8 cellular contexts compared by ENCODE assay signal in genomic region chr11:36289226-36289852, GRCh38. TPM values are rescaled to one million over a fixed set of nuclear protein-coding genes. Genes with fewer than 3 reads are reported as not detected.
DNase-seq lines count a peak whose midpoint lies in the region; ATAC-seq and TF ChIP-seq lines count a peak whose summit lies in the region.

Gene COMMD9 (minus strand): TSS chr11:36289424. CDS start chr11:36289412, 12 bp downstream.

- DNase-seq in BJ (ENCODE audit: low read depth) (peak; percentile 59), NCI-H526 treated with DMSO at 0.1 percent for 48 hours (lab: John Stamatoyannopoulos, UW) (peak; percentile 92), cortex of kidney (lab: John Stamatoyannopoulos, UW) (peak; percentile 71), left colon (peak; percentile 95 to 96)
- peak; percentile 96 for DNase-seq in activated CD4-positive, alpha-beta T cell treated with anti-CD3 and anti-CD28 coated beads, Interleukin-2, amount 10 ng/mL, durations not matched to agents 7 days and 5 days
- DNase-seq in stimulated activated CD4-positive, alpha-beta T cell treated with anti-CD3 and anti-CD28 coated beads, Interleukin-1b, Interleukin-23, amount 100 ng/mL, for 48 hours = peak; percentile 96

- H3K4me3 Mint-ChIP-seq in activated CD4-positive, alpha-beta T cell treated with anti-CD3 and anti-CD28 coated beads, Interleukin-2, amount 10 ng/mL, durations not matched to agents 7 days and 5 days = peak within 1 kb of the TSS; percentile 94

- H3K27me3 Mint-ChIP-seq in activated CD4-positive, alpha-beta T cell treated with anti-CD3 and anti-CD28 coated beads, Interleukin-2, amount 10 ng/mL, durations not matched to agents 7 days and 5 days = no peaks in the 10 kb centered on the region

- peaks cover 28% of the 10 kb centered on the region for H3K4me1 Mint-ChIP-seq in activated CD4-positive, alpha-beta T cell treated with anti-CD3 and anti-CD28 coated beads, Interleukin-2, amount 10 ng/mL, durations not matched to agents 7 days and 5 days

- H3K27ac Mint-ChIP-seq in activated CD4-positive, alpha-beta T cell treated with anti-CD3 and anti-CD28 coated beads, Interleukin-2, amount 10 ng/mL, durations not matched to agents 7 days and 5 days = peak within 1 kb of the TSS; percentile 92

- peak within 1 kb of the TSS; percentile 69 for H3K4me3 ChIP-seq in BJ (ENCODE audit: low read depth, low read length)

- no peaks in the 10 kb centered on the region for H3K27me3 ChIP-seq in BJ (ENCODE audit: control insufficient read depth, insufficient read depth, low read length)

- POLR2A ChIA-PET in BJ (lab: Charles Lee) = no interaction called here
- POLR2A ChIA-PET in activated CD4-positive, alpha-beta T cell treated with anti-CD3 and anti-CD28 coated beads, Interleukin-2, amount 10 ng/mL, durations not matched to agents 7 days and 5 days (lab: Charles Lee) = interaction anchor here (0.6 kb wide), 1 partner anchor 494 kb away, joined by 3 read pairs; no protein-coding TSS in a partner anchor

- intact Hi-C loops in left colon (cut with DNase I, micrococcal nuclease) = no loop called here

- no peaks in the 10 kb centered on the region for H3K36me3 ChIP-seq in BJ (ENCODE audit: control insufficient read depth, insufficient read depth, low read length)

- no peaks in the 10 kb centered on the region for H3K9me3 Mint-ChIP-seq in activated CD4-positive, alpha-beta T cell treated with anti-CD3 and anti-CD28 coated beads, Interleukin-2, amount 10 ng/mL, durations not matched to agents 7 days and 5 days

- no peak for TF ChIP-seq CTCF in BJ (IDR thresholded peaks at IDR 0.05; ENCODE audit: insufficient read depth, low read depth, low read length)

- ATAC-seq in GM19324 (IDR thresholded peaks at IDR 0.05; ENCODE audit: low FRiP score, unreplicated experiment) (peak; percentile 98), HG03469 (IDR thresholded peaks at IDR 0.05; ENCODE audit: unreplicated experiment) (peak; percentile 97), left colon (peak; percentile 98)

- CTCF ChIA-PET in BJ (lab: Yijun Ruan, JAX) = interaction anchor here (1.2 to 12.7 kb wide), 5 partner anchors 11 to 457 kb away, joined by 3 to 205 read pairs (median 13); no protein-coding TSS in a partner anchor
- CTCF ChIA-PET in activated CD4-positive, alpha-beta T cell treated with anti-CD3 and anti-CD28 coated beads, Interleukin-2, amount 10 ng/mL, durations not matched to agents 7 days and 5 days (lab: Charles Lee) = interaction anchor here (0.6 to 3.5 kb wide), 3 partner anchors 10 to 190 kb away, joined by 3 to 18 read pairs (median 5); no protein-coding TSS in a partner anchor

- H3K36me3 Mint-ChIP-seq in activated CD4-positive, alpha-beta T cell treated with anti-CD3 and anti-CD28 coated beads, Interleukin-2, amount 10 ng/mL, durations not matched to agents 7 days and 5 days (ENCODE audit: low read depth) = no peaks in the 10 kb centered on the region

RNA-seq across cellular contexts. Expression of gene COMMD9, which starts in this region (rescaled TPM):
- polyA plus RNA-seq in BJ (2011; rRNA removed) = 68.1 and 89.9 TPM in 2 replicates
- 39.2 and 67.4 TPM in 2 replicates for polyA minus RNA-seq in BJ (2011; rRNA and poly(A)+ RNA removed)
- 10 to 100 TPM; 47.1 to 52.8 TPM for total RNA-seq in activated CD4-positive, alpha-beta T cell treated with anti-CD3 and anti-CD28 coated beads, Interleukin-2, amount 10 ng/mL, durations not matched to agents 7 days and 5 days
- 10 to 100 TPM; 38.1 to 42.2 TPM for total RNA-seq in left colon

Comparison
In these comparisons a context has a peak if more than half of its experiments do, and no peak if none do; other contexts are left out.
1. Peak in every context shown above with its lines: DNase-seq, ATAC-seq and H3K4me3 ChIP-seq.